ENCODE assay signal across 35 cellular contexts in the genomic region with DNA sequence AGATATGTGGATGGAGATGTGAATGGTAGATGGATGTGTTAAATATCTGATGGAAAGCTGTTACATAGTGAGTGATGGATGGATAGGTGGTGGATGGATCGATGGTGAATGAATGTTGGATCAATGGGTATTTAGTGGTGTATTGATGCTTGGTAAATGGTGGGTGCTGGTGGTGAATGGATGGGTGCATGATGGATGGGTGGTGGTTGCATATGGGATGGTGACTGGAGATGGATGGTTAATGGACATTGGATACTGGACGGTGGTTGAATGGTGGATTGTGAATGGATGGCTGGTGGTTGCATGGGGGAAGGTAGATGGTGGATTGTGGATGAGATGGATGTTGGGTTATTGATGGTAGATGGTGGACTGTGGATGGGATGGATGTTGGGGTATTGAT. TPM values are rescaled to one million over a fixed set of nuclear protein-coding genes. Genes with fewer than 3 reads are reported as not detected.
"Had no signal": no experiment of that assay in that cellular context is flagged by ENCODE, and none has a peak within 500 bp of the region (broad histone marks: within the 10 kb centered on the region; RNA-seq: fewer than 3 reads in every experiment).

No MANE protein-coding gene starts in this region.

- H3K27ac Mint-ChIP-seq: activated B cell treated with CpG ODN at 0.5 μM for 24 hours; activated CD4-positive, alpha-beta memory T cell treated with anti-CD3 and anti-CD28 coated beads for 36 hours; activated CD4-positive, alpha-beta T cell treated with anti-CD3 and anti-CD28 coated beads, Interleukin-2, amount 10 ng/mL, durations not matched to agents 24 days and 14 days; activated CD8-positive, alpha-beta memory T cell treated with anti-CD3 and anti-CD28 coated beads, Interleukin-2, amount 10 ng/mL, durations not matched to agents 7 days and 5 days; activated CD8-positive, alpha-beta T cell treated with anti-CD3 and anti-CD28 coated beads, Interleukin-2, amount 10 ng/mL, durations not matched to agents 7 days and 5 days; activated naive CD8-positive, alpha-beta T cell; activated T-cell treated with anti-CD3 and anti-CD28 coated beads, Interleukin-2, amount 50 U/mL, for 72 hours; effector memory CD8-positive, alpha-beta T cell; T-helper 17 cell; T-helper 2 cell treated with Interferon-gamma antibody and Interleukin-4, amounts not matched to agents 5 μg/mL and 100 μg/mL, for 36 hours had no signal

- H3K9me3 ChIP-seq: body of pancreas, esophagus muscularis mucosa, gastroesophageal sphincter, heart right ventricle had no signal

- FAIRE-seq: colon had no signal

- H3K9me3 Mint-ChIP-seq: activated B cell treated with CpG ODN at 0.5 μM for 24 hours; activated CD4-positive, alpha-beta memory T cell treated with anti-CD3 and anti-CD28 coated beads for 36 hours; activated CD4-positive, alpha-beta T cell treated with anti-CD3 and anti-CD28 coated beads, Interleukin-2, amount 10 ng/mL, durations not matched to agents 24 days and 14 days; activated T-cell treated with anti-CD3 and anti-CD28 coated beads, Interleukin-2, amount 50 U/mL, for 72 hours; effector memory CD8-positive, alpha-beta T cell; T-helper 2 cell treated with Interferon-gamma antibody and Interleukin-4, amounts not matched to agents 5 μg/mL and 100 μg/mL, for 36 hours had no signal

- H3K27ac ChIP-seq: body of pancreas, esophagus muscularis mucosa, foreskin keratinocyte, gastroesophageal sphincter, heart right ventricle, WERI-Rb-1 had no signal

- H3K4me3 Mint-ChIP-seq: activated B cell treated with CpG ODN at 0.5 μM for 24 hours; activated CD4-positive, alpha-beta memory T cell treated with anti-CD3 and anti-CD28 coated beads for 36 hours; activated CD4-positive, alpha-beta T cell treated with anti-CD3 and anti-CD28 coated beads, Interleukin-2, amount 10 ng/mL, durations not matched to agents 24 days and 14 days; activated CD8-positive, alpha-beta memory T cell treated with anti-CD3 and anti-CD28 coated beads, Interleukin-2, amount 10 ng/mL, durations not matched to agents 7 days and 5 days; activated CD8-positive, alpha-beta T cell treated with anti-CD3 and anti-CD28 coated beads, Interleukin-2, amount 10 ng/mL, durations not matched to agents 7 days and 5 days; activated naive CD8-positive, alpha-beta T cell; activated T-cell treated with anti-CD3 and anti-CD28 coated beads, Interleukin-2, amount 50 U/mL, for 72 hours; effector memory CD8-positive, alpha-beta T cell; T-helper 17 cell; T-helper 2 cell treated with Interferon-gamma antibody and Interleukin-4, amounts not matched to agents 5 μg/mL and 100 μg/mL, for 36 hours had no signal

- H3K4me1 ChIP-seq: body of pancreas, foreskin keratinocyte had no signal

- DNase-seq: activated B cell treated with CpG ODN at 0.5 μM for 24 hours; activated CD4-positive, alpha-beta memory T cell treated with anti-CD3 and anti-CD28 coated beads for 36 hours; activated CD4-positive, alpha-beta T cell treated with anti-CD3 and anti-CD28 coated beads, Interleukin-2, amount 10 ng/mL, durations not matched to agents 24 days and 14 days; activated CD8-positive, alpha-beta memory T cell treated with anti-CD3 and anti-CD28 coated beads, Interleukin-2, amount 10 ng/mL, durations not matched to agents 7 days and 5 days; activated CD8-positive, alpha-beta memory T cell treated with anti-CD3 and anti-CD28 coated beads, Interleukin-2, amount 50 U/mL, for 4 hours; activated CD8-positive, alpha-beta T cell treated with anti-CD3 and anti-CD28 coated beads, Interleukin-2, amount 10 ng/mL, durations not matched to agents 7 days and 5 days; activated gamma-delta T cell; activated naive CD4-positive, alpha-beta T cell; activated naive CD4-positive, alpha-beta T cell treated with anti-CD3 and anti-CD28 coated beads, Interleukin-2, amount 50 U/mL, for 16 hours; activated T-cell treated with anti-CD3 and anti-CD28 coated beads, Interleukin-2, amount 50 U/mL, for 1 hour; activated T-cell treated with anti-CD3 and anti-CD28 coated beads, Interleukin-2, amount 50 U/mL, for 72 hours; amniotic stem cell; anterior cingulate cortex; body of pancreas; caudate nucleus; cortex of kidney; dermis blood vessel endothelial cell; effector CD4-positive, alpha-beta T cell; effector memory CD8-positive, alpha-beta T cell; erythroblast; foreskin keratinocyte; heart right ventricle; T-helper 1 cell; T-helper 17 cell; T1000; WERI-Rb-1 had no signal

- H3K4me3 ChIP-seq: body of pancreas, esophagus muscularis mucosa, gastroesophageal sphincter, heart right ventricle had no signal

- H3K36me3 ChIP-seq: esophagus muscularis mucosa, gastroesophageal sphincter, heart right ventricle, WERI-Rb-1 had no signal

- ATAC-seq: activated CD4-positive, CD25-positive, alpha-beta regulatory T cell treated with anti-CD3 and anti-CD28 coated beads, Interleukin-2, amount 50 U/mL, for 24 hours; activated CD8-positive, alpha-beta memory T cell treated with anti-CD3 and anti-CD28 coated beads, Interleukin-2, amount 10 ng/mL, durations not matched to agents 7 days and 5 days; activated CD8-positive, alpha-beta T cell treated with anti-CD3 and anti-CD28 coated beads, Interleukin-2, amount 10 ng/mL, durations not matched to agents 7 days and 5 days; activated T-cell treated with anti-CD3 and anti-CD28 coated beads, Interleukin-2, amount 50 U/mL, for 72 hours; body of pancreas; effector memory CD8-positive, alpha-beta T cell; foreskin keratinocyte; gastroesophageal sphincter; heart right ventricle; T-helper 17 cell had no signal

- H3K36me3 Mint-ChIP-seq: activated CD4-positive, alpha-beta memory T cell treated with anti-CD3 and anti-CD28 coated beads for 36 hours; activated CD8-positive, alpha-beta memory T cell treated with anti-CD3 and anti-CD28 coated beads, Interleukin-2, amount 10 ng/mL, durations not matched to agents 7 days and 5 days; activated naive CD8-positive, alpha-beta T cell had no signal

- H3K4me1 Mint-ChIP-seq: activated B cell treated with CpG ODN at 0.5 μM for 24 hours; activated CD4-positive, alpha-beta T cell treated with anti-CD3 and anti-CD28 coated beads, Interleukin-2, amount 10 ng/mL, durations not matched to agents 24 days and 14 days; activated CD8-positive, alpha-beta memory T cell treated with anti-CD3 and anti-CD28 coated beads, Interleukin-2, amount 10 ng/mL, durations not matched to agents 7 days and 5 days; T-helper 17 cell had no signal

RNA-seq across cellular contexts. Expression of a gene that starts 2.1 kb away (rescaled TPM):
- total RNA-seq: activated B cell treated with CpG ODN at 0.5 μM for 24 hours; activated CD4-positive, alpha-beta memory T cell treated with anti-CD3 and anti-CD28 coated beads for 36 hours; activated CD4-positive, alpha-beta T cell treated with anti-CD3 and anti-CD28 coated beads, Interleukin-2, amount 10 ng/mL, durations not matched to agents 24 days and 14 days; activated CD8-positive, alpha-beta memory T cell treated with anti-CD3 and anti-CD28 coated beads for 36 hours; activated CD8-positive, alpha-beta memory T cell treated with anti-CD3 and anti-CD28 coated beads, Interleukin-2, amount 10 ng/mL, durations not matched to agents 7 days and 5 days; activated CD8-positive, alpha-beta T cell treated with anti-CD3 and anti-CD28 coated beads, Interleukin-2, amount 10 ng/mL, durations not matched to agents 7 days and 5 days; activated T-cell treated with anti-CD3 and anti-CD28 coated beads, Interleukin-2, amount 50 U/mL, for 72 hours; body of pancreas; chondrocyte; dermis blood vessel endothelial cell; esophagus muscularis mucosa; foreskin keratinocyte; gastroesophageal sphincter; glomerular endothelial cell; heart right ventricle; T-helper 17 cell had no signal
- polyA plus RNA-seq: foreskin keratinocyte had no signal

RNA-seq across cellular contexts. Expression of a gene that starts 12.6 kb away (rescaled TPM):
- total RNA-seq: activated B cell treated with CpG ODN at 0.5 μM for 24 hours; activated CD4-positive, alpha-beta memory T cell treated with anti-CD3 and anti-CD28 coated beads for 36 hours; activated CD4-positive, alpha-beta T cell treated with anti-CD3 and anti-CD28 coated beads, Interleukin-2, amount 10 ng/mL, durations not matched to agents 24 days and 14 days; activated CD8-positive, alpha-beta memory T cell treated with anti-CD3 and anti-CD28 coated beads for 36 hours; activated CD8-positive, alpha-beta memory T cell treated with anti-CD3 and anti-CD28 coated beads, Interleukin-2, amount 10 ng/mL, durations not matched to agents 7 days and 5 days; activated CD8-positive, alpha-beta T cell treated with anti-CD3 and anti-CD28 coated beads, Interleukin-2, amount 10 ng/mL, durations not matched to agents 7 days and 5 days; activated T-cell treated with anti-CD3 and anti-CD28 coated beads, Interleukin-2, amount 50 U/mL, for 72 hours; chondrocyte; dermis blood vessel endothelial cell; foreskin keratinocyte; glomerular endothelial cell; T-helper 17 cell had no signal
- polyA plus RNA-seq: foreskin keratinocyte had no signal
